In the genomic region with DNA sequence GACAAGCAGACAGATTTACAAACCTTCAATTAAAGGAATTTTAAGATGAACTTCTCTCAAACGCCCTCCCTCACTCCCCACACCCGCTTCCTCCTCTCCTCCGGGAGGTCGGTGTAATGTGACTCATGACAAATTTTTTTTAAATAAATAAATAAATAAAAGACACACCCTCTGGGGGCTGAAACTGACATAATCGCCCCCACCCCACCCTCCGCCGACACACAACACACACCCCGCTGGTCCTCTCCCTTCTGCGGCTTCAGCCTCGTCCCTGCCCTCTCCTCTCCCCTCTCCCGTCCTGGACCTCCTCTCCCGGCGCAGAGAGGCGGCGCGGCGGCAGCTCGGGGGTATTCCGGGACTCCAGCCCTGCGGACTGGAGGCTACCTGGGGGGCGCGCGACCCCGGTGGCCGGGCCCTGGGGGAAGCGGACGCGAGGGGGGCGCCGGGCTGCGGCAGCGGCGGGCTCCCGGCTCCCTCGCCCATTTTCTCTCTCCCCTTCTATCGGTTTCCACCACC, we compare ENCODE assay signal across 8 cellular contexts. TPM values are rescaled to one million over a fixed set of nuclear protein-coding genes. Genes with fewer than 3 reads are reported as not detected.
DNase-seq lines count a peak whose midpoint lies in the region; ATAC-seq and TF ChIP-seq lines count a peak whose summit lies in the region.

No MANE protein-coding gene starts in this region.

- H3K4me1 Mint-ChIP-seq in WTC11 = peaks cover 23% of the 10 kb centered on the region

- peak; percentile 33 for DNase-seq in DMS 273 treated with DMSO at 0.1 percent for 48 hours (lab: John Stamatoyannopoulos, UW)
- peak; percentile 47 for DNase-seq in WTC11 (ENCODE audit: low spot score)
- DNase-seq in cerebellum (ENCODE audit: low spot score) = peak; percentile 28
- peak; percentile 10 to 28 (median 15) for DNase-seq in stimulated activated CD4-positive, alpha-beta T cell treated with anti-CD3 and anti-CD28 coated beads, Interleukin-1b, Interleukin-23, amount 100 ng/mL, for 24 hours (ENCODE audit: low read depth in 4 of 4, low spot score in 1 of 4)
- DNase-seq in NCI-H187 (lab: John Stamatoyannopoulos, UW) = no peak

- POLR2A ChIA-PET in WTC11 (lab: Charles Lee) = interaction anchor here (0.6 to 1.7 kb wide), 4 partner anchors 134 to 185 kb away, joined by 3 to 5 read pairs (median 4); no protein-coding TSS in a partner anchor

- no peaks in the 10 kb centered on the region for H3K27me3 Mint-ChIP-seq in WTC11 (ENCODE audit: low read depth)

- H3K9me3 Mint-ChIP-seq in WTC11 = no peaks in the 10 kb centered on the region

- H3K36me3 ChIP-seq in KOPT-K1 (ENCODE audit: insufficient read depth, low read length) = no peaks in the 10 kb centered on the region

- peak overlapping the region; percentile 93 for H3K27ac Mint-ChIP-seq in WTC11

- H3K9me3 ChIP-seq in KOPT-K1 (ENCODE audit: insufficient read depth, low read length, poor library complexity, severe bottlenecking) = no peaks in the 10 kb centered on the region

- H3K27ac ChIP-seq in KOPT-K1 (ENCODE audit: low read depth, low read length, poor library complexity, severe bottlenecking) (peak overlapping the region; percentile 89), layer of hippocampus (ENCODE audit: low read depth, low read length) (peak overlapping the region; percentile 89)

- no peaks in the 10 kb centered on the region; the same call in 1 of the 2 replicates for H3K36me3 Mint-ChIP-seq in WTC11

- TF ChIP-seq CTCF in WTC11 (IDR thresholded peaks at IDR 0.05) = no peak

- peak overlapping the region; percentile 99 for H3K4me3 Mint-ChIP-seq in WTC11

- CTCF ChIA-PET in WTC11 (lab: Charles Lee) = interaction anchor here (1.0 to 1.4 kb wide), 2 partner anchors 11 to 79 kb away, joined by 3 to 4 read pairs; no protein-coding TSS in a partner anchor

- ATAC-seq in GM21576 (IDR thresholded peaks at IDR 0.05; ENCODE audit: unreplicated experiment) = peak; percentile 9
- peak; percentile 4 for ATAC-seq in WTC11

- H3K27me3 ChIP-seq in layer of hippocampus (ENCODE audit: control insufficient read depth, insufficient read depth, low read length) = no peaks in the 10 kb centered on the region

TF ChIP-seq in WTC11, 78 proteins besides CTCF, POLR2A, EP300 and RAD21:
- TF ChIP-seq ZNF263 (CRISPR knock-in tag; IDR thresholded peaks at IDR 0.05; ENCODE audit: low read depth) (0 out of 2 replicates have a peak, but pooled peaks have one; percentile 4), HMGA2 (CRISPR knock-in tag; IDR thresholded peaks at IDR 0.05) (no peak)
- TF ChIP-seq, protein P1, sequence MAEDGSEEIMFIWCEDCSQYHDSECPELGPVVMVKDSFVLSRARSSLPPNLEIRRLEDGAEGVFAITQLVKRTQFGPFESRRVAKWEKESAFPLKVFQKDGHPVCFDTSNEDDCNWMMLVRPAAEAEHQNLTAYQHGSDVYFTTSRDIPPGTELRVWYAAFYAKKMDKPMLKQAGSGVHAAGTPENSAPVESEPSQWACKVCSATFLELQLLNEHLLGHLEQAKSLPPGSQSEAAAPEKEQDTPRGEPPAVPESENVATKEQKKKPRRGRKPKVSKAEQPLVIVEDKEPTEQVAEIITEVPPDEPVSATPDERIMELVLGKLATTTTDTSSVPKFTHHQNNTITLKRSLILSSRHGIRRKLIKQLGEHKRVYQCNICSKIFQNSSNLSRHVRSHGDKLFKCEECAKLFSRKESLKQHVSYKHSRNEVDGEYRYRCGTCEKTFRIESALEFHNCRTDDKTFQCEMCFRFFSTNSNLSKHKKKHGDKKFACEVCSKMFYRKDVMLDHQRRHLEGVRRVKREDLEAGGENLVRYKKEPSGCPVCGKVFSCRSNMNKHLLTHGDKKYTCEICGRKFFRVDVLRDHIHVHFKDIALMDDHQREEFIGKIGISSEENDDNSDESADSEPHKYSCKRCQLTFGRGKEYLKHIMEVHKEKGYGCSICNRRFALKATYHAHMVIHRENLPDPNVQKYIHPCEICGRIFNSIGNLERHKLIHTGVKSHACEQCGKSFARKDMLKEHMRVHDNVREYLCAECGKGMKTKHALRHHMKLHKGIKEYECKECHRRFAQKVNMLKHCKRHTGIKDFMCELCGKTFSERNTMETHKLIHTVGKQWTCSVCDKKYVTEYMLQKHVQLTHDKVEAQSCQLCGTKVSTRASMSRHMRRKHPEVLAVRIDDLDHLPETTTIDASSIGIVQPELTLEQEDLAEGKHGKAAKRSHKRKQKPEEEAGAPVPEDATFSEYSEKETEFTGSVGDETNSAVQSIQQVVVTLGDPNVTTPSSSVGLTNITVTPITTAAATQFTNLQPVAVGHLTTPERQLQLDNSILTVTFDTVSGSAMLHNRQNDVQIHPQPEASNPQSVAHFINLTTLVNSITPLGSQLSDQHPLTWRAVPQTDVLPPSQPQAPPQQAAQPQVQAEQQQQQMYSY (CRISPR knock-in tag; IDR thresholded peaks at IDR 0.05) = no peak
- TF ChIP-seq, protein P2, sequence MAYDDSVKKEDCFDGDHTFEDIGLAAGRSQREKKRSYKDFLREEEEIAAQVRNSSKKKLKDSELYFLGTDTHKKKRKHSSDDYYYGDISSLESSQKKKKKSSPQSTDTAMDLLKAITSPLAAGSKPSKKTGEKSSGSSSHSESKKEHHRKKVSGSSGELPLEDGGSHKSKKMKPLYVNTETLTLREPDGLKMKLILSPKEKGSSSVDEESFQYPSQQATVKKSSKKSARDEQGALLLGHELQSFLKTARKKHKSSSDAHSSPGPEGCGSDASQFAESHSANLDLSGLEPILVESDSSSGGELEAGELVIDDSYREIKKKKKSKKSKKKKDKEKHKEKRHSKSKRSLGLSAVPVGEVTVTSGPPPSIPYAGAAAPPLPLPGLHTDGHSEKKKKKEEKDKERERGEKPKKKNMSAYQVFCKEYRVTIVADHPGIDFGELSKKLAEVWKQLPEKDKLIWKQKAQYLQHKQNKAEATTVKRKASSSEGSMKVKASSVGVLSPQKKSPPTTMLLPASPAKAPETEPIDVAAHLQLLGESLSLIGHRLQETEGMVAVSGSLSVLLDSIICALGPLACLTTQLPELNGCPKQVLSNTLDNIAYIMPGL (CRISPR knock-in tag; IDR thresholded peaks at IDR 0.05) = peak; percentile 52; the same call in 1 of the 2 replicates

RNA-seq across cellular contexts. Expression of a gene that starts 0.7 kb away (rescaled TPM):
- total RNA-seq in WTC11 (2021) (27.9 to 33.9 TPM (median 29.3 TPM) in 3 replicates), cerebellum (54.4 TPM)

Comparison
In these comparisons a context has a peak if more than half of its experiments do, and no peak if none do; other contexts are left out.
1. DNase-seq: peak in DMS 273 treated with DMSO at 0.1 percent for 48 hours (single experiment), WTC11 (single experiment), cerebellum (single experiment) and stimulated activated CD4-positive, alpha-beta T cell treated with anti-CD3 and anti-CD28 coated beads, Interleukin-1b, Interleukin-23, amount 100 ng/mL, for 24 hours (4 of 4); none in NCI-H187 (0 of 2).